In the genomic region with DNA sequence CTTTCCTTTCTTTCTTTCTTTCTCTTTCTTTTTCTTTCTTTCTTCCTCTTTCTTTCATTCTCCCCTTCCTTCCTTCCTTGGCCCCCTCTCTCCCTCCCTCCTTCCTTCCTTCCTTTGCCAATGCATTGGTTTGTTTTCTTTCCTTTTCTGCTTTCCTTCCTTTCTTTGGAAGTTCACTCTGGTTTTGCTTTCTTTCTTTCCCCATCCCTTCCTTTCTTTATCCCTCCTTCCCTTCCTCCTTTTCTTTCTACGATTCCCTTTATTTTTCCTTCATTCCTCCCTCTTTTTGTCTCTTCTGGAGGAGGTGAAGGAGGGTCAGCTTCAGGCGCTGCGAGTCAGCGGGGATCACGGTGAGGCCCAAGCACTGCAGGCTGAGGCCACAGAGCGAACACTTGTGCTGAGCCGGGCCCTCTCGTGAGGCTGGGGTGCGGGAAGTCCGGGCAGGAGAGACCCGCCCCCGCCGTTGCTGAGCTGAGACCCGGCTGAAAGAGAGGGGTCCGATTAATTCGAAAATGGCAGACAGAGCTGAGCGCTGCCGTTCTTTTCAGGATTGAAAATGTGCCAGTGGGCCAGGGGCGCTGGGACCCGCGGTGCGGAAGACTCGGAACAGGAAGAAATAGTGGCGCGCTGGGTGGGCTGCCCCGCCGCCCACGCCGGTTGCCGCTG, we compare ENCODE assay signal across 8 cellular contexts. TPM values are rescaled to one million over a fixed set of nuclear protein-coding genes. Genes with fewer than 3 reads are reported as not detected.
DNase-seq lines count a peak whose midpoint lies in the region; ATAC-seq, FAIRE-seq and TF ChIP-seq lines count a peak whose summit lies in the region.

No MANE protein-coding gene starts in this region.

- dilution Hi-C loops in endothelial cell of umbilical vein (cut with MboI; ENCODE audit: extremely low pct_ligation_motif_present, low sequenced_read_pairs): no loop called here

- peaks cover 6% of the 10 kb centered on the region for H3K9me3 Mint-ChIP-seq in GM23338

- TF ChIP-seq CTCF in GM23338 (conservative IDR thresholded peaks at IDR 0.05; ENCODE audit: low read depth in 2 of 2): no peak
- TF ChIP-seq CTCF in PC-9 (conservative IDR thresholded peaks at IDR 0.05): no peak
- TF ChIP-seq CTCF in endothelial cell of umbilical vein (IDR thresholded peaks at IDR 0.05; ENCODE audit: extremely low read depth in 1 of 2, insufficient read depth in 1 of 2, low read depth in 1 of 2, low read length in 2 of 2): no peak
- no peak for TF ChIP-seq CTCF in sigmoid colon (IDR thresholded peaks at IDR 0.05)

- H3K4me1 Mint-ChIP-seq in GM23338: peaks cover 45% of the 10 kb centered on the region

- CTCF ChIA-PET in PC-9 (lab: Charles Lee): interaction anchor here (0.6 kb wide), 2 partner anchors 71 to 559 kb away, joined by 4 to 5 read pairs; no protein-coding TSS in a partner anchor
- CTCF ChIA-PET in endothelial cell of umbilical vein (lab: Charles Lee): interaction anchor here (0.9 to 2.9 kb wide), 3 partner anchors 8 to 70 kb away, joined by 3 to 10 read pairs (median 3); no protein-coding TSS in a partner anchor

- no peak overlapping the region for H3K9ac ChIP-seq in endothelial cell of umbilical vein (replicated peaks; ENCODE audit: extremely low read depth, insufficient read depth, low read length)

- intact Hi-C loops in PC-9 (cut with micrococcal nuclease; ENCODE audit: unreplicated experiment) (no loop called here), endothelial cell of umbilical vein (cut with micrococcal nuclease) (no loop called here), sigmoid colon (cut with DNase I) (no loop called here)

- H3K36me3 ChIP-seq in GM23338 (ENCODE audit: insufficient read depth) (no peaks in the 10 kb centered on the region), PC-9 (ENCODE audit: low read depth) (no peaks in the 10 kb centered on the region), endothelial cell of umbilical vein (ENCODE audit: control insufficient read depth in 2 of 2, extremely low read depth in 1 of 2, insufficient read depth in 2 of 2, low read length in 2 of 2) (no peaks in the 10 kb centered on the region), sigmoid colon (no peaks in the 10 kb centered on the region)

- H3K9me2 ChIP-seq in GM23338 (ENCODE audit: insufficient read depth): no peaks in the 10 kb centered on the region
- H3K9me2 ChIP-seq in PC-9 (ENCODE audit: insufficient read depth): no peaks in the 10 kb centered on the region

- DNase-seq in GM23338 (ENCODE audit: low spot score) (peak; percentile 32), PC-9 (no peak), endothelial cell of umbilical vein (ENCODE audit: low read depth, low spot score) (no peak), sigmoid colon (no peak), COLO829 (ENCODE audit: low spot score) (no peak), NCI-H69 (lab: John Stamatoyannopoulos, UW) (no peak), NCI-H2171 (lab: John Stamatoyannopoulos, UW) (no peak)

- H3K27ac Mint-ChIP-seq in GM23338: no peak overlapping the region

- no peaks in the 10 kb centered on the region for H3K9me1 ChIP-seq in endothelial cell of umbilical vein (replicated peaks; ENCODE audit: control insufficient read depth, extremely low read depth, insufficient read depth, low read length)

- H2AFZ ChIP-seq in GM23338: peak overlapping the region; percentile 84
- H2AFZ ChIP-seq in PC-9: no peak overlapping the region
- H2AFZ ChIP-seq in endothelial cell of umbilical vein (ENCODE audit: low read depth, low read length): no peak overlapping the region

- H3K27me3 ChIP-seq in GM23338 (ENCODE audit: insufficient read depth) (peaks cover 100% of the 10 kb centered on the region), PC-9 (ENCODE audit: insufficient read depth, low read depth) (no peaks in the 10 kb centered on the region), endothelial cell of umbilical vein (ENCODE audit: control insufficient read depth in 2 of 2, insufficient read depth in 2 of 2, low read length in 2 of 2) (peaks cover 89 to 98% of the 10 kb centered on the region in 2 experiments), sigmoid colon (peaks cover 78 to 100% (median 96%) of the 10 kb centered on the region in 3 donors)

- no peaks in the 10 kb centered on the region; the same call in 2 of the 3 replicates for H3K36me3 Mint-ChIP-seq in GM23338 (ENCODE audit: low read depth)

- BruUV-seq in PC-9 (replicated peaks; lab: Mats Ljungman, UMichigan): TSS peak; percentile 42
- BruUV-seq in endothelial cell of umbilical vein (replicated peaks; lab: Mats Ljungman, UMichigan): no TSS peak

- H3F3A ChIP-seq in GM23338 (replicated peaks; ENCODE audit: low read depth) (peaks cover 17% of the 10 kb centered on the region), PC-9 (ENCODE audit: insufficient read depth, low read depth) (no peaks in the 10 kb centered on the region; the same call in 1 of the 2 replicates)

- POLR2A ChIA-PET in PC-9 (lab: Charles Lee; ENCODE audit: unreplicated experiment): interaction anchor here (0.6 kb wide), 1 partner anchor 19 kb away, joined by 5 read pairs; no protein-coding TSS in a partner anchor
- POLR2A ChIA-PET in endothelial cell of umbilical vein (lab: Charles Lee): no interaction called here

- H3K4me3 ChIP-seq in GM23338 (peak overlapping the region; percentile 59), PC-9 (peak overlapping the region; percentile 87), endothelial cell of umbilical vein (replicated peaks in 1 of 3; ENCODE audit: insufficient read depth in 1 of 3, low read depth in 1 of 3, low read length in 3 of 3) (no peak overlapping the region), sigmoid colon (peak overlapping the region in 3 of 4 donors; percentile 3 to 32 (median 21))

- WGBS in sigmoid colon, 2 donors: 4 to 10% methylated on average over 30 of the region's 30 CpGs

- H3K79me2 ChIP-seq in GM23338 (replicated peaks; ENCODE audit: insufficient read depth): no peaks in the 10 kb centered on the region
- peaks cover 80% of the 10 kb centered on the region for H3K79me2 ChIP-seq in PC-9 (ENCODE audit: low read depth)
- no peaks in the 10 kb centered on the region for H3K79me2 ChIP-seq in endothelial cell of umbilical vein (ENCODE audit: control insufficient read depth, insufficient read depth, low read length)

- TF ChIP-seq POLR2A in endothelial cell of umbilical vein (IDR thresholded peaks at IDR 0.05; ENCODE audit: low read depth, low read length): no peak
- no peak for TF ChIP-seq POLR2A in sigmoid colon (IDR thresholded peaks at IDR 0.05)

- peaks cover 56% of the 10 kb centered on the region for H3K4me1 ChIP-seq in GM23338 (ENCODE audit: insufficient read depth)
- H3K4me1 ChIP-seq in PC-9 (replicated peaks; ENCODE audit: insufficient read depth): 0 out of 2 replicates have a peak, but pooled peaks cover 14% of the 10 kb centered on the region
- peaks cover 23% of the 10 kb centered on the region for H3K4me1 ChIP-seq in endothelial cell of umbilical vein (ENCODE audit: control insufficient read depth, extremely low read depth, insufficient read depth, low read length)
- H3K4me1 ChIP-seq in sigmoid colon: peaks cover 0 to 64% (median 56%) of the 10 kb centered on the region in 4 donors

- FAIRE-seq in endothelial cell of umbilical vein (lab: Jason Lieb, UNC): no peak

- no peak for TF ChIP-seq EP300 in sigmoid colon (IDR thresholded peaks at IDR 0.05)

- H3K4me3 Mint-ChIP-seq in GM23338: peak overlapping the region; percentile 67

- ATAC-seq in GM23338 (no peak), GM21825 (IDR thresholded peaks at IDR 0.05; ENCODE audit: unreplicated experiment) (no peak)

- H3K9me3 ChIP-seq in PC-9 (ENCODE audit: insufficient read depth, low read depth) (no peaks in the 10 kb centered on the region), endothelial cell of umbilical vein (replicated peaks; ENCODE audit: control insufficient read depth, insufficient read depth, low read length) (no peaks in the 10 kb centered on the region), sigmoid colon (no peaks in the 10 kb centered on the region)

- H4K20me1 ChIP-seq in GM23338 (replicated peaks; ENCODE audit: insufficient read depth) (peaks cover 3% of the 10 kb centered on the region), PC-9 (ENCODE audit: insufficient read depth) (peaks cover 25% of the 10 kb centered on the region), endothelial cell of umbilical vein (replicated peaks; ENCODE audit: control insufficient read depth, extremely low read depth, insufficient read depth, low read length) (no peaks in the 10 kb centered on the region)

- H3K27ac ChIP-seq in GM23338 (ENCODE audit: low read depth): no peak overlapping the region
- peak overlapping the region; percentile 47 for H3K27ac ChIP-seq in PC-9
- H3K27ac ChIP-seq in endothelial cell of umbilical vein (ENCODE audit: insufficient read depth, low read depth, low read length): no peak overlapping the region
- H3K27ac ChIP-seq in sigmoid colon: no peak overlapping the region

- peaks cover 95% of the 10 kb centered on the region for H3K27me3 Mint-ChIP-seq in GM23338 (ENCODE audit: insufficient read depth, low read depth, poor library complexity)

- H3K4me2 ChIP-seq in GM23338 (peak overlapping the region; percentile 82), PC-9 (peak overlapping the region; percentile 92), endothelial cell of umbilical vein (ENCODE audit: insufficient read depth, low read length) (no peak overlapping the region)

TF ChIP-seq in GM23338, 12 proteins besides CTCF, POLR2A, EP300 and RAD21 (continues in another document):
- TF ChIP-seq CREB1 (CRISPR knock-in tag; IDR thresholded peaks at IDR 0.05; ENCODE audit: low read depth) (no peak), JUNB (IDR thresholded peaks at IDR 0.05; ENCODE audit: unreplicated experiment) (no peak), EZH2 (IDR thresholded peaks at IDR 0.05; ENCODE audit: low read depth, unreplicated experiment) (peak; percentile 100)

TF ChIP-seq in endothelial cell of umbilical vein, 7 proteins besides CTCF, POLR2A, EP300 and RAD21:
- TF ChIP-seq EZH2 (IDR thresholded peaks at IDR 0.05; ENCODE audit: borderline replicate concordance, low read depth, low read length, severe bottlenecking) (peak; percentile 22), FOS (IDR thresholded peaks at IDR 0.05; ENCODE audit: borderline replicate concordance, insufficient read depth, low read length) (no peak)

RNA-seq across cellular contexts. Expression of a gene that starts 1.5 kb away (rescaled TPM):
- 0.49 and 1.4 TPM in 2 replicates for total RNA-seq in GM23338 (2014; rRNA removed; shearing (Covaris generic))
- polyA plus RNA-seq in GM23338 (2016; fragmentation: Nextera tagmentation; extraction: Ambion mirVana): 0.16 and 0.24 TPM in 2 replicates
- 17.9 and 18.5 TPM in 2 replicates for total RNA-seq in PC-9 (2021)
- total RNA-seq in endothelial cell of umbilical vein: not detected in 2 replicates
- not detected in 2 replicates for polyA plus RNA-seq in endothelial cell of umbilical vein
- not detected in 2 replicates for polyA plus RNA-seq in endothelial cell of umbilical vein (2011; cell fraction: cytosol; rRNA removed)
- not detected in 2 replicates for polyA plus RNA-seq in endothelial cell of umbilical vein (2011; cell fraction: nucleus; rRNA removed)
- polyA plus RNA-seq in endothelial cell of umbilical vein (2012): 0.04 and 0.14 TPM in 2 replicates
- polyA minus RNA-seq in endothelial cell of umbilical vein: not detected in 2 replicates
- polyA minus RNA-seq in endothelial cell of umbilical vein (2011; cell fraction: cytosol; rRNA and poly(A)+ RNA removed): 5.3 TPM
- polyA minus RNA-seq in endothelial cell of umbilical vein (2011; cell fraction: nucleus; rRNA and poly(A)+ RNA removed): not detected in 2 replicates
- not detected for total RNA-seq in sigmoid colon
- under 1 TPM in 2 of 3 donors, not detected in 1; 0.01 to 0.60 TPM for polyA plus RNA-seq in sigmoid colon

Comparison
In these comparisons a context has a peak if more than half of its experiments do, and no peak if none do; other contexts are left out.
1. H3K4me3 ChIP-seq: peak in GM23338 (single experiment), PC-9 (single experiment) and sigmoid colon (3 of 4); none in endothelial cell of umbilical vein (0 of 3).